In the genomic region with DNA sequence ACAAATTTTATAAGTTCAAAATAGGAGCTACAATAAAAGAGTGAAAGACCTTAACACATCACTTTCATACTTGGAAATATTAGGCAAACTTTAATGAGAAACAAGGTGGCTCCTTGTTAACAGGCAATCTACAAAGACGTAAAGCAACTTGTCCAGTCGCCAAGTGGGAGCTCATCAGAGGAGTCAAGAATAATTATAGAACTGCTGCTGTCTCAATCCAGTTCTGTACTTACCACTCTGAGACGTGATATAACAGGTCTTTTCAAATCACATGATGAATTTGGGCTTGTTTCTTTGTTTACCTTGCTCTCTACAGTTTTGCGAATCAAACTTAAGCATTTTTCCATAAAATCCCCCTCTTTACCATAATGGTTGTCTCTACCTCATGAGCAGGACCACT, we compare ENCODE assay signal across 10 cellular contexts. TPM values are rescaled to one million over a fixed set of nuclear protein-coding genes. Genes with fewer than 3 reads are reported as not detected.
DNase-seq lines count a peak whose midpoint lies in the region; ATAC-seq and TF ChIP-seq lines count a peak whose summit lies in the region.
"Had no signal": no experiment of that assay in that cellular context is flagged by ENCODE, and none has a peak within 500 bp of the region (broad histone marks: within the 10 kb centered on the region; RNA-seq: fewer than 3 reads in every experiment).

No MANE protein-coding gene starts in this region.

- H3K4me3 ChIP-seq in endodermal cell (ENCODE audit: low read length) (peak overlapping the region; percentile 96), muscle layer of colon (ENCODE audit: low read depth in 1 of 2, low read length in 2 of 2) (peak overlapping the region in 1 of 2 donors; percentile 25), transverse colon (peak overlapping the region in 1 of 4 donors; percentile 96), coronary artery (no peak overlapping the region)
- H3K4me3 ChIP-seq: body of pancreas had no signal

- in situ Hi-C loops in transverse colon (cut with MboI; ENCODE audit: low pct_ligation_motif_present in 1 of 4, low pct_unique_long_range_greater_than_20kb in 1 of 4, low sequenced_read_pairs in 3 of 4), result no loop called here

- H3K4me1 ChIP-seq in endodermal cell (ENCODE audit: control insufficient read depth, insufficient read depth, low read length) (peaks cover 18% of the 10 kb centered on the region), muscle layer of colon (ENCODE audit: insufficient read depth, low read length) (peaks cover 61% of the 10 kb centered on the region), transverse colon (peaks cover 20 to 66% (median 56%) of the 10 kb centered on the region in 4 donors)

- peaks cover 17% of the 10 kb centered on the region for H3K36me3 ChIP-seq in endodermal cell (ENCODE audit: control insufficient read depth, insufficient read depth, low read length)
- peaks cover 9% of the 10 kb centered on the region for H3K36me3 ChIP-seq in muscle layer of colon (ENCODE audit: insufficient read depth, low read length)
- H3K36me3 ChIP-seq in transverse colon, result peaks cover 0 to 13% (median 5%) of the 10 kb centered on the region in 4 donors

- H3K27me3 ChIP-seq in endodermal cell (ENCODE audit: control insufficient read depth, insufficient read depth, low read length, poor library complexity, severe bottlenecking), result peaks cover 6% of the 10 kb centered on the region
- H3K27me3 ChIP-seq in muscle layer of colon (ENCODE audit: control insufficient read depth in 1 of 2, insufficient read depth in 2 of 2, low read length in 2 of 2), result no peaks in the 10 kb centered on the region
- H3K27me3 ChIP-seq in transverse colon, result no peaks in the 10 kb centered on the region
- H3K27me3 ChIP-seq: body of pancreas had no signal

- ATAC-seq in left cardiac atrium (no peak), Right ventricle myocardium inferior (no peak), HG02798 (IDR thresholded peaks at IDR 0.05; ENCODE audit: poor library complexity, unreplicated experiment) (no peak)
- ATAC-seq: body of pancreas had no signal

- H3K9ac ChIP-seq in endodermal cell (ENCODE audit: extremely low read depth, low read length, poor library complexity, severe bottlenecking), result no peak overlapping the region
- no peak overlapping the region for H3K9ac ChIP-seq in muscle layer of colon (ENCODE audit: low read length)

- 82 to 96% methylated on average over 3 to 4 of the region's 4 CpGs for WGBS in endodermal cell (ENCODE audit: insufficient coverage in 1 of 2, insufficient read length in 1 of 2), 2 experiments
- WGBS in transverse colon (ENCODE audit: low coverage in 1 of 2), 2 donors, result 30 to 53% methylated on average over 3 to 4 of the region's 4 CpGs

- no peak overlapping the region for H3K4me3 Mint-ChIP-seq in endodermal cell

- peak overlapping the region; percentile 2 for H3K27ac Mint-ChIP-seq in endodermal cell

- DNase-seq in left cardiac atrium, result peak; percentile 42
- no peak for DNase-seq in Right ventricle myocardium inferior (ENCODE audit: missing footprints)
- DNase-seq in endodermal cell, result no peak
- DNase-seq in transverse colon, result no peak
- no peak for DNase-seq in activated naive CD4-positive, alpha-beta T cell (lab: John Stamatoyannopoulos, UW)
- no peak for DNase-seq in coronary artery (ENCODE audit: low spot score)
- DNase-seq: body of pancreas, NCI-H2029 had no signal

- no peak for TF ChIP-seq EP300 in transverse colon (IDR thresholded peaks at IDR 0.05; ENCODE audit: low read depth)

- no peaks in the 10 kb centered on the region for H3K9me3 ChIP-seq in endodermal cell (ENCODE audit: control insufficient read depth, low read length)
- H3K9me3 ChIP-seq in muscle layer of colon (ENCODE audit: low read length), result no peaks in the 10 kb centered on the region
- H3K9me3 ChIP-seq in transverse colon, result no peaks in the 10 kb centered on the region
- H3K9me3 ChIP-seq: body of pancreas had no signal

- no peaks in the 10 kb centered on the region for H3K9me3 Mint-ChIP-seq in endodermal cell

- intact Hi-C loops in left cardiac atrium (cut with DNase I), result loop anchor here in 1 of 2 donors (10.0 kb wide), 1 partner anchor 495 kb away; no protein-coding TSS in a partner anchor
- intact Hi-C loops in Right ventricle myocardium inferior (cut with DNase I), result loop anchor here (5.0 kb wide), 1 partner anchor 1843 kb away; the partner anchor contains the start of gene DUSP16
- intact Hi-C loops in transverse colon (cut with DNase I; ENCODE audit: low total_unique reads), result no loop called here

- H3K27me3 Mint-ChIP-seq in endodermal cell (ENCODE audit: insufficient read depth), result peaks cover 6% of the 10 kb centered on the region

- no peak for TF ChIP-seq CTCF in endodermal cell (conservative IDR thresholded peaks at IDR 0.05)
- TF ChIP-seq CTCF in transverse colon (IDR thresholded peaks at IDR 0.05), result no peak
- no peak for TF ChIP-seq CTCF in coronary artery (IDR thresholded peaks at IDR 0.05)

- H3K27ac ChIP-seq in endodermal cell (ENCODE audit: low read depth, low read length) (no peak overlapping the region), muscle layer of colon (ENCODE audit: low read depth, low read length) (peak overlapping the region; percentile 62), transverse colon (peak overlapping the region; percentile 96 to 98 (median 98)), coronary artery (peak overlapping the region in 1 of 2 donors; percentile 99)

- peaks cover 62% of the 10 kb centered on the region for H3K4me1 Mint-ChIP-seq in endodermal cell

- no peak for TF ChIP-seq POLR2A in transverse colon (IDR thresholded peaks at IDR 0.05)

- peaks cover 16% of the 10 kb centered on the region for H3K36me3 Mint-ChIP-seq in endodermal cell (ENCODE audit: low read depth)

RNA-seq across cellular contexts. Expression of gene YBX3, which starts 3.6 kb away (rescaled TPM):
- total RNA-seq in left cardiac atrium (100 to 1,000 TPM; 660 to 956 TPM), Right ventricle myocardium inferior (594 TPM), endodermal cell (100 to 1,000 TPM; 251 to 419 TPM), transverse colon (100 to 1,000 TPM; 137 to 537 (median 236) TPM)
- polyA plus RNA-seq in endodermal cell (2013, experiment 1 of 2), result 129 TPM
- polyA plus RNA-seq in endodermal cell (2013, experiment 2 of 2), result 123 TPM

RNA-seq across cellular contexts. Expression of gene STYK1, which starts 45.6 kb away (rescaled TPM):
- total RNA-seq in left cardiac atrium, result under 1 TPM in 1 of 2 donors, not detected in 1; 0.12 TPM
- total RNA-seq in Right ventricle myocardium inferior, result not detected
- 1 to 10 TPM; 3.3 to 4.5 TPM for total RNA-seq in endodermal cell
- 0.25 TPM for polyA plus RNA-seq in endodermal cell (2013, experiment 1 of 2)
- polyA plus RNA-seq in endodermal cell (2013, experiment 2 of 2), result 0.75 TPM
- 10 to 100 TPM in 3 of 4 donors, 1 to 10 TPM in 1; 8.4 to 41.6 (median 19.2) TPM for total RNA-seq in transverse colon
